8 cellular contexts compared by ENCODE assay signal in genomic region chrX:20515841-20516461, GRCh38.
DNase-seq lines count a peak whose midpoint lies in the region; ATAC-seq and TF ChIP-seq lines count a peak whose summit lies in the region.

No MANE protein-coding gene starts in this region.

- H3K4me3 Mint-ChIP-seq in stimulated activated effector memory CD8-positive, alpha-beta T cell treated with anti-CD3 and anti-CD28 coated beads, Interleukin-12 subunit alpha, Interleukin-12 subunit beta, amount 100 ng/mL, for 72 hours = peak overlapping the region; percentile 32

- H3K4me1 Mint-ChIP-seq in stimulated activated effector memory CD8-positive, alpha-beta T cell treated with anti-CD3 and anti-CD28 coated beads, Interleukin-12 subunit alpha, Interleukin-12 subunit beta, amount 100 ng/mL, for 72 hours = peaks cover 40% of the 10 kb centered on the region

- H3K27ac Mint-ChIP-seq in stimulated activated effector memory CD8-positive, alpha-beta T cell treated with anti-CD3 and anti-CD28 coated beads, Interleukin-12 subunit alpha, Interleukin-12 subunit beta, amount 100 ng/mL, for 72 hours = peak overlapping the region; percentile 89

- H3K36me3 Mint-ChIP-seq in stimulated activated effector memory CD8-positive, alpha-beta T cell treated with anti-CD3 and anti-CD28 coated beads, Interleukin-12 subunit alpha, Interleukin-12 subunit beta, amount 100 ng/mL, for 72 hours = peaks cover 10% of the 10 kb centered on the region

- no peak for TF ChIP-seq CTCF in AG09309 (IDR thresholded peaks at IDR 0.05; ENCODE audit: control insufficient read depth, insufficient read depth, low read depth, low read length, missing control alignments)

- H3K4me3 ChIP-seq in AG09309 (ENCODE audit: control insufficient read depth, low read depth, low read length) = no peak overlapping the region

- ATAC-seq in GM18870 (IDR thresholded peaks at IDR 0.05; ENCODE audit: unreplicated experiment) (peak; percentile 99), HG03064 (IDR thresholded peaks at IDR 0.05; ENCODE audit: low read depth, unreplicated experiment) (peak; percentile 99), esophagus mucosa (peak; percentile 87)
- ATAC-seq in stimulated activated effector memory CD8-positive, alpha-beta T cell treated with anti-CD3 and anti-CD28 coated beads, Interleukin-12 subunit alpha, Interleukin-12 subunit beta, amount 100 ng/mL, for 72 hours = peak; percentile 92

- peak; percentile 69 for DNase-seq in AG09309 (ENCODE audit: low read depth)
- peak; percentile 94 for DNase-seq in RPMI7951 (ENCODE audit: low read depth)
- peak in 1 of 2 donors; percentile 59 for DNase-seq in stimulated activated effector memory CD8-positive, alpha-beta T cell treated with anti-CD3 and anti-CD28 coated beads, Interleukin-12 subunit alpha, Interleukin-12 subunit beta, amount 100 ng/mL, for 72 hours (ENCODE audit: low spot score in 2 of 2)
- no peak for DNase-seq in NAMALWA (ENCODE audit: low spot score)
- DNase-seq in superior temporal gyrus (ENCODE audit: extremely low spot score) = no peak

- H3K9me3 Mint-ChIP-seq in stimulated activated effector memory CD8-positive, alpha-beta T cell treated with anti-CD3 and anti-CD28 coated beads, Interleukin-12 subunit alpha, Interleukin-12 subunit beta, amount 100 ng/mL, for 72 hours = peaks cover 3% of the 10 kb centered on the region

Comparison
In these comparisons a context has a peak if more than half of its experiments do, and no peak if none do; other contexts are left out.
1. DNase-seq: peak in AG09309 (single experiment) and RPMI7951 (single experiment); none in NAMALWA (single experiment) and superior temporal gyrus (single experiment).
2. Peak in every context shown above with its lines, with median percentiles within 50 percentile points of each other: ATAC-seq.